Comparison of ENCODE assay signal across 14 cellular contexts in genomic region chr6:89525786-89526562, GRCh38.
A peak's percentile ranks its signal among the peaks of the same experiment; 100 is the strongest.
DNase-seq lines count a peak whose midpoint lies in the region; ATAC-seq lines count a peak whose summit lies in the region.
"Had no signal": no experiment of that assay in that cellular context is flagged by ENCODE, and none has a peak within 500 bp of the region (broad histone marks: within the 10 kb centered on the region; RNA-seq: fewer than 3 reads in every experiment).

No MANE protein-coding gene starts in this region.

- no peak overlapping the region for H3K27ac ChIP-seq in effector memory CD4-positive, alpha-beta T cell (ENCODE audit: insufficient read depth, low read length, poor library complexity, severe bottlenecking)
- H3K27ac ChIP-seq: BLaER1 had no signal

- H3K4me1 ChIP-seq in effector memory CD4-positive, alpha-beta T cell (ENCODE audit: control insufficient read depth, insufficient read depth, low read length, poor library complexity, severe bottlenecking) = no peaks in the 10 kb centered on the region

- no peaks in the 10 kb centered on the region for H3K27me3 ChIP-seq in effector memory CD4-positive, alpha-beta T cell (replicated peaks; ENCODE audit: control insufficient read depth, insufficient read depth, low read length, poor library complexity, severe bottlenecking)
- H3K27me3 ChIP-seq: BLaER1 had no signal

- H3K9me3 ChIP-seq in effector memory CD4-positive, alpha-beta T cell (ENCODE audit: control insufficient read depth, low read length) = no peaks in the 10 kb centered on the region
- H3K9me3 ChIP-seq: BLaER1 had no signal

- no peak for ATAC-seq in GM19328 (IDR thresholded peaks at IDR 0.05; ENCODE audit: unreplicated experiment)

- peak; percentile 15 for DNase-seq in KBM-7
- DNase-seq in NCI-H446 treated with DMSO at 0.1 percent for 48 hours (lab: John Stamatoyannopoulos, UW) = peak; percentile 3
- peak; percentile 28 for DNase-seq in cerebellar cortex (ENCODE audit: low spot score)
- DNase-seq in stromal cell of bone marrow (ENCODE audit: low read depth) = peak; percentile 3
- no peak for DNase-seq in effector memory CD4-positive, alpha-beta T cell
- no peak for DNase-seq in stimulated activated CD4-positive, alpha-beta T cell treated with anti-CD3 and anti-CD28 coated beads, Interleukin-15, amount 100 ng/mL, for 24 hours
- DNase-seq: CD8-positive, alpha-beta memory T cell; H9; NCI-H1048; NCI-H345; NCI-H774; SHP77 treated with DMSO at 0.1 percent for 48 hours had no signal

- no peak overlapping the region for H3K4me3 ChIP-seq in effector memory CD4-positive, alpha-beta T cell (ENCODE audit: insufficient read depth, low read depth, low read length, poor library complexity, severe bottlenecking)
- H3K4me3 ChIP-seq: BLaER1 had no signal

- no peaks in the 10 kb centered on the region for H3K36me3 ChIP-seq in effector memory CD4-positive, alpha-beta T cell (ENCODE audit: control insufficient read depth, insufficient read depth, low read length)
- H3K36me3 ChIP-seq: BLaER1 had no signal

- in situ Hi-C loops in KBM-7 (cut with MboI; ENCODE audit: low pct_unique_long_range_greater_than_20kb, low sequenced_read_pairs) = no loop called here

Comparison
In these comparisons a context has a peak if more than half of its experiments do, and no peak if none do; other contexts are left out.
1. DNase-seq: peak in KBM-7 (single experiment), NCI-H446 treated with DMSO at 0.1 percent for 48 hours (single experiment), cerebellar cortex (single experiment) and stromal cell of bone marrow (single experiment); none in effector memory CD4-positive, alpha-beta T cell (0 of 3) and stimulated activated CD4-positive, alpha-beta T cell treated with anti-CD3 and anti-CD28 coated beads, Interleukin-15, amount 100 ng/mL, for 24 hours (single experiment).